6 cellular contexts compared by ENCODE assay signal in the genomic region with DNA sequence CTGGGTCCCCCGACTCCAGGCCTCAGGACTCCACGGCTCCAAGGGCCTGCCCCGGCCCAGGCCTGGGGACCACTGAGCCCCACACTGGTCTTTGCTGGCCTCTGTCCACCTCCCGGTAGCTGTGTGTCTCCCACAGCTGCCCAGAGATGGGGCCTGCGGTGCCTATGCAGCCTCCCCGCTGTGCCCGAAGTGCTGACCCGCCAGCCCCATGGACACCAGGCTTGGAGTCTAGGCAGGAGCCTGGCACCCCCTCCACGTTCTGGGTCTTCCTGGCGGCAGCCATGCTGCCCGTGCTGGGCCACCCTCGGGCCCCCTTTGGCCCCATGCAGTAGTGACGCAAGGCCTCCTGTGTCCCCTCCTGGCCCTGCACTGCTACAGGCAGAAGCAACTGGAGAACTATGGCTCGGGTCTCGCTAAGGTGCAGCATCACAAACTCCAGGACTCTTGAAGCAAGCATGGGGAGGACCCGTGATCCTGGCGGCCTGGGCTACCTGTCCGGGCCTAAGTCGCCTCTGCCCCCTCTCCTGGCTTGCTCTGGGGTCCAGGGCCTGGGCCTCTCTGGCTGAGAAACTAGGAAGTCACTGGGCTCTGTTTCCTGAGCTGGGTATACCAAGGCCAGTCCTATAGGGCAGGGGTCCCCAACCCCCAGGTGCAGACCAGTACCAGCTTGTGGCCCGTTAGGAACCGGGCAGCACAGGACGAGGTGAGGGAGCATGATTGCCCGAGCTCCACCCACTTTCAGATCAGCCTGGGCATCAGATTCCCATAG. TPM values are rescaled to one million over a fixed set of nuclear protein-coding genes. Genes with fewer than 3 reads are reported as not detected.
DNase-seq lines count a peak whose midpoint lies in the region; ATAC-seq and TF ChIP-seq lines count a peak whose summit lies in the region.

No MANE protein-coding gene starts in this region.

- DNase-seq in RWPE1 (ENCODE audit: low spot score) (no peak), left ventricle myocardium inferior (peak; percentile 33), type B pancreatic cell (ENCODE audit: extremely low spot score, unreplicated experiment) (no peak), SW 1271 (lab: John Stamatoyannopoulos, UW) (no peak), NCI-H2029 treated with DMSO at 0.1 percent for 48 hours (lab: John Stamatoyannopoulos, UW) (no peak)

- POLR2A ChIA-PET in RWPE1 (lab: Yijun Ruan, JAX; ENCODE audit: low non-redundant PET): no interaction called here

- CTCF ChIA-PET in RWPE1 (lab: Yijun Ruan, JAX): interaction anchor here (0.9 kb wide), 1 partner anchor 98 kb away, joined by 3 read pairs; no protein-coding TSS in a partner anchor

- H3K27ac ChIP-seq in RWPE1: peak overlapping the region; percentile 83
- peak overlapping the region; percentile 93 for H3K27ac ChIP-seq in left ventricle myocardium inferior (replicated peaks)

- H3K27ac Mint-ChIP-seq in type B pancreatic cell: no peak overlapping the region

- H3K9me3 ChIP-seq in left ventricle myocardium inferior (replicated peaks): no peaks in the 10 kb centered on the region

- peaks cover 5% of the 10 kb centered on the region for H3K4me1 Mint-ChIP-seq in type B pancreatic cell (ENCODE audit: unreplicated experiment)

- no peaks in the 10 kb centered on the region for H3K9me3 Mint-ChIP-seq in type B pancreatic cell

- ATAC-seq in GM21390 (IDR thresholded peaks at IDR 0.05; ENCODE audit: unreplicated experiment): peak; percentile 4

- peaks cover 40% of the 10 kb centered on the region for H3K4me1 ChIP-seq in left ventricle myocardium inferior

- H3K27me3 Mint-ChIP-seq in type B pancreatic cell: no peaks in the 10 kb centered on the region

- TF ChIP-seq CTCF in RWPE1 (conservative IDR thresholded peaks at IDR 0.05; ENCODE audit: low read depth): no peak
- TF ChIP-seq CTCF in left ventricle myocardium inferior (IDR thresholded peaks at IDR 0.05; ENCODE audit: borderline replicate concordance): no peak
- no peak for TF ChIP-seq CTCF in type B pancreatic cell (conservative IDR thresholded peaks at IDR 0.05)

- peak overlapping the region; percentile 91 for H3K4me3 Mint-ChIP-seq in type B pancreatic cell

- H3K4me3 ChIP-seq in left ventricle myocardium inferior: peak overlapping the region; percentile 87

- intact Hi-C loops in left ventricle myocardium inferior (cut with micrococcal nuclease): no loop called here

- H3K36me3 ChIP-seq in left ventricle myocardium inferior: peaks cover 28% of the 10 kb centered on the region

- peaks cover 8% of the 10 kb centered on the region for H3K36me3 Mint-ChIP-seq in type B pancreatic cell

- H3K27me3 ChIP-seq in left ventricle myocardium inferior (ENCODE audit: low read depth): no peaks in the 10 kb centered on the region

RNA-seq across cellular contexts. Expression of gene MYL5, which starts 0.9 kb away (rescaled TPM):
- total RNA-seq in left ventricle myocardium inferior: 4.5 TPM
- total RNA-seq in type B pancreatic cell (ENCODE audit: low replicate concordance): 20.2 and 21.3 TPM in 2 replicates

RNA-seq across cellular contexts. Expression of gene ATP5ME, which starts 1.1 kb away (rescaled TPM):
- total RNA-seq in left ventricle myocardium inferior: 914 TPM
- total RNA-seq in type B pancreatic cell (ENCODE audit: low replicate concordance): 285 and 363 TPM in 2 replicates

RNA-seq across cellular contexts. Expression of gene SLC49A3, which starts 13.7 kb away (rescaled TPM):
- total RNA-seq in left ventricle myocardium inferior (12.0 TPM), type B pancreatic cell (ENCODE audit: low replicate concordance) (2.5 and 3.3 TPM in 2 replicates)

RNA-seq across cellular contexts. Expression of gene PCGF3, which starts 30.4 kb away (rescaled TPM):
- total RNA-seq in left ventricle myocardium inferior (21.5 TPM), type B pancreatic cell (ENCODE audit: low replicate concordance) (64.3 and 66.7 TPM in 2 replicates)

RNA-seq across cellular contexts. Expression of gene PDE6B, which starts 49.8 kb away (rescaled TPM):
- total RNA-seq in left ventricle myocardium inferior (2.7 TPM), type B pancreatic cell (ENCODE audit: low replicate concordance) (6.7 and 12.2 TPM in 2 replicates)
